22 cellular contexts compared by ENCODE assay signal in the genomic region with DNA sequence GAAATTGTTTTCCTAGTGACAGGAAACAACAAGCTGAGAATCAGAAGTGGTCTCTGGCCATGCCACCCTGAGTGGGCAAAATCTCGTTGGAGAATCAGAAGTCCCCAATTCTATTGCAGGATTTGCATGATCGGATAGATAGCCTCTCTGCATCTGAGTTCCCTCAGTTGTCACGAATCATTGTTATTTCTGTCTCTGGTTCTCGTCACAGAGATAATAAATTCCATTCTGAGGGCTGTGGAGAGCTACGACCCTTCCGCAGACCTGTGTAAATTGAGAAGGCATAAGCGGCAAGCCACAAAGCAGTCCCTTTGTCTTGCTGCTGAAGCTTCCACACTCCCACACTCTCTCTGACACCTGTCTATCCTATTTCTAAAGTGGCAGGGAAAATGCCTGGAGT.
"Had no signal": no experiment of that assay in that cellular context is flagged by ENCODE, and none has a peak within 500 bp of the region (broad histone marks: within the 10 kb centered on the region; RNA-seq: fewer than 3 reads in every experiment).

No MANE protein-coding gene starts in this region.

- H3K9me3 ChIP-seq: gastroesophageal sphincter, mucosa of descending colon, neutrophil, ovary, psoas muscle, right atrium auricular region, thyroid gland, upper lobe of right lung had no signal

- H3K27ac ChIP-seq: epithelial cell of prostate, gastroesophageal sphincter, neutrophil, ovary, psoas muscle, right atrium auricular region, thyroid gland, upper lobe of right lung had no signal

- H3K4me1 ChIP-seq: gastroesophageal sphincter, psoas muscle, right atrium auricular region, thyroid gland, upper lobe of right lung had no signal

- H3K36me3 ChIP-seq: gastroesophageal sphincter, neutrophil, ovary, right atrium auricular region, thyroid gland, upper lobe of right lung had no signal

- H3K27me3 ChIP-seq: neutrophil, ovary, right atrium auricular region, thyroid gland, upper lobe of right lung had no signal

- H3K4me3 ChIP-seq: gastroesophageal sphincter, mucosa of descending colon, ovary, psoas muscle, right atrium auricular region, thyroid gland, upper lobe of right lung had no signal

- DNase-seq: activated CD8-positive, alpha-beta memory T cell treated with anti-CD3 and anti-CD28 coated beads for 24 hours; activated CD8-positive, alpha-beta memory T cell treated with anti-CD3 and anti-CD28 coated beads, Interleukin-2, amount 50 U/mL, for 4 hours; activated naive CD4-positive, alpha-beta T cell treated with anti-CD3 and anti-CD28 coated beads for 36 hours; activated naive CD8-positive, alpha-beta T cell treated with anti-CD3 and anti-CD28 coated beads, Interleukin-2, amount 10 ng/mL, durations not matched to agents 7 days and 5 days; activated T-cell treated with anti-CD3 and anti-CD28 coated beads, Interleukin-2, amount 50 U/mL, for 24 hours; amniotic stem cell; head of caudate nucleus; left cardiac atrium; mucosa of descending colon; naive B cell; ovary; psoas muscle; stimulated activated CD4-positive, alpha-beta T cell treated with anti-CD3 and anti-CD28 coated beads, Interleukin-1b, Interleukin-23, amount 100 ng/mL, for 48 hours; substantia nigra; T-helper 1 cell; T1000; thyroid gland; upper lobe of right lung had no signal
